ENCODE assay signal across 10 cellular contexts in the genomic region with DNA sequence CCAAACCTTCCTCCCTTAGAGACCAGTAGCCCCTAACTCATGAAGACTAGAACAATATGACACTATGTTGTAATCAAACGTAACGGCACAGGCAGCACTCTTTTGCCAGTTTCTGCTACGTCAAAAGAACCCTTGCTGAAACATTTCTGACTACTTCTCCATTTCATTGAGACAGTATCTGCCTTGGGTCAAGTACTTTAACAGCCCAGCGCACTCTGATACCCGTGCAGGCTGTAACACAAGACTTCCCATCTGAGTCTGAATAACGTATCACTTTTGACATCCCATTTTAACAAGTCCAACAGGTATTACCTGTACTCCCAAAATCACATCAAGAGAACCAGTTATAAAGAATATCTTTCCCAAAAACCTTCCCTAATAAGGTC. TPM values are rescaled to one million over a fixed set of nuclear protein-coding genes. Genes with fewer than 3 reads are reported as not detected.
DNase-seq lines count a peak whose midpoint lies in the region; ATAC-seq and TF ChIP-seq lines count a peak whose summit lies in the region.
"Had no signal": no experiment of that assay in that cellular context is flagged by ENCODE, and none has a peak within 500 bp of the region (broad histone marks: within the 10 kb centered on the region; RNA-seq: fewer than 3 reads in every experiment).

No MANE protein-coding gene starts in this region.

- no peak for ATAC-seq in Right ventricle myocardium inferior
- peak; percentile 49 for ATAC-seq in activated B cell treated with CpG ODN at 0.5 μM for 24 hours (ENCODE audit: low read depth)
- no peak for ATAC-seq in GM18873 (IDR thresholded peaks at IDR 0.05; ENCODE audit: low FRiP score, unreplicated experiment)
- ATAC-seq in activated CD8-positive, alpha-beta T cell treated with anti-CD3 and anti-CD28 coated beads, Interleukin-2, amount 10 ng/mL, durations not matched to agents 7 days and 5 days = no peak
- ATAC-seq in GM21717 (IDR thresholded peaks at IDR 0.05; ENCODE audit: unreplicated experiment) = no peak

- H2BK5ac ChIP-seq in mesenchymal stem cell (ENCODE audit: low read depth, low read length, poor library complexity, severe bottlenecking) = no peak overlapping the region

- H3K36me3 Mint-ChIP-seq in activated B cell treated with CpG ODN at 0.5 μM for 24 hours (ENCODE audit: low read depth) = no peaks in the 10 kb centered on the region
- no peaks in the 10 kb centered on the region for H3K36me3 Mint-ChIP-seq in activated CD8-positive, alpha-beta T cell treated with anti-CD3 and anti-CD28 coated beads, Interleukin-2, amount 10 ng/mL, durations not matched to agents 7 days and 5 days (ENCODE audit: low read depth)

- H2AFZ ChIP-seq in mesenchymal stem cell (ENCODE audit: low read depth, low read length) = no peak overlapping the region

- H4K8ac ChIP-seq in mesenchymal stem cell (ENCODE audit: low read length) = no peak overlapping the region

- no peak overlapping the region for H3K27ac Mint-ChIP-seq in activated B cell treated with CpG ODN at 0.5 μM for 24 hours
- H3K27ac Mint-ChIP-seq in activated CD8-positive, alpha-beta T cell treated with anti-CD3 and anti-CD28 coated beads, Interleukin-2, amount 10 ng/mL, durations not matched to agents 7 days and 5 days = no peak overlapping the region

- no peaks in the 10 kb centered on the region for H3K9me3 Mint-ChIP-seq in activated B cell treated with CpG ODN at 0.5 μM for 24 hours
- H3K9me3 Mint-ChIP-seq in activated CD8-positive, alpha-beta T cell treated with anti-CD3 and anti-CD28 coated beads, Interleukin-2, amount 10 ng/mL, durations not matched to agents 7 days and 5 days (ENCODE audit: insufficient read depth) = no peaks in the 10 kb centered on the region

- DNase-seq in left ventricle myocardium inferior = no peak
- DNase-seq in Right ventricle myocardium inferior (ENCODE audit: missing footprints) = no peak
- no peak for DNase-seq in activated B cell treated with CpG ODN at 0.5 μM for 24 hours
- no peak for DNase-seq in mesenchymal stem cell
- DNase-seq in vagina (ENCODE audit: extremely low spot score in 2 of 2) = no peak
- DNase-seq in activated CD8-positive, alpha-beta T cell treated with anti-CD3 and anti-CD28 coated beads, Interleukin-2, amount 10 ng/mL, durations not matched to agents 7 days and 5 days = no peak
- DNase-seq: activated CD4-positive, alpha-beta T cell treated with anti-CD3 and anti-CD28 coated beads, Interleukin-2, amount 50 U/mL, for 4 hours had no signal

- peaks cover 7% of the 10 kb centered on the region for H3K79me1 ChIP-seq in mesenchymal stem cell (replicated peaks; ENCODE audit: low read length, poor library complexity, severe bottlenecking)

- H3K14ac ChIP-seq in mesenchymal stem cell (ENCODE audit: low read length in 2 of 2) = no peak overlapping the region

- no peak overlapping the region for H3K4me2 ChIP-seq in mesenchymal stem cell (ENCODE audit: low read length, poor library complexity, severe bottlenecking)

- no peak overlapping the region for H2BK15ac ChIP-seq in mesenchymal stem cell (ENCODE audit: low read depth, poor library complexity, severe bottlenecking)

- peak overlapping the region; percentile 93 for H3K27ac ChIP-seq in left ventricle myocardium inferior (replicated peaks)
- no peak overlapping the region for H3K27ac ChIP-seq in mesenchymal stem cell (ENCODE audit: low read length, poor library complexity, severe bottlenecking)
- peak overlapping the region; percentile 81 for H3K27ac ChIP-seq in vagina

- H3K9ac ChIP-seq in mesenchymal stem cell (ENCODE audit: low read length) = peak overlapping the region; percentile 72

- peak overlapping the region; percentile 5 for H3K4me3 ChIP-seq in left ventricle myocardium inferior
- H3K4me3 ChIP-seq in mesenchymal stem cell (ENCODE audit: insufficient read depth in 1 of 2, low read depth in 1 of 2, low read length in 2 of 2) = peak overlapping the region in 1 of 2 experiments; percentile 55
- no peak overlapping the region for H3K4me3 ChIP-seq in vagina
- H3K4me3 ChIP-seq: Peyer's patch had no signal

- H3K18ac ChIP-seq in mesenchymal stem cell (ENCODE audit: low read depth in 1 of 2, low read length in 2 of 2) = peak overlapping the region; percentile 73 to 79

- H3K27me3 Mint-ChIP-seq in activated B cell treated with CpG ODN at 0.5 μM for 24 hours = no peaks in the 10 kb centered on the region
- peaks cover 4% of the 10 kb centered on the region for H3K27me3 Mint-ChIP-seq in activated CD8-positive, alpha-beta T cell treated with anti-CD3 and anti-CD28 coated beads, Interleukin-2, amount 10 ng/mL, durations not matched to agents 7 days and 5 days (ENCODE audit: low read depth)

- WGBS in mesenchymal stem cell = 42% methylated on average over 6 of the region's 6 CpGs

- no peaks in the 10 kb centered on the region for H3K36me3 ChIP-seq in left ventricle myocardium inferior
- no peaks in the 10 kb centered on the region for H3K36me3 ChIP-seq in mesenchymal stem cell (ENCODE audit: control insufficient read depth in 1 of 2, insufficient read depth in 2 of 2, low read depth in 1 of 2, low read length in 2 of 2)
- no peaks in the 10 kb centered on the region for H3K36me3 ChIP-seq in vagina
- H3K36me3 ChIP-seq: Peyer's patch had no signal

- POLR2A ChIA-PET in activated B cell treated with CpG ODN at 0.5 μM for 24 hours (lab: Charles Lee) = no interaction called here
- POLR2A ChIA-PET in activated CD8-positive, alpha-beta T cell treated with anti-CD3 and anti-CD28 coated beads, Interleukin-2, amount 10 ng/mL, durations not matched to agents 7 days and 5 days (lab: Charles Lee) = no interaction called here

- peak overlapping the region; percentile 76 to 96 for H2BK12ac ChIP-seq in mesenchymal stem cell (ENCODE audit: low read length in 2 of 2)

- peak overlapping the region; percentile 65 for H4K91ac ChIP-seq in mesenchymal stem cell (ENCODE audit: low read length)

- no peaks in the 10 kb centered on the region for H3K27me3 ChIP-seq in left ventricle myocardium inferior (ENCODE audit: low read depth)
- H3K27me3 ChIP-seq in mesenchymal stem cell (ENCODE audit: control insufficient read depth in 1 of 2, insufficient read depth in 1 of 2, low read length in 2 of 2) = no peaks in the 10 kb centered on the region
- H3K27me3 ChIP-seq in vagina = no peaks in the 10 kb centered on the region
- H3K27me3 ChIP-seq: Peyer's patch had no signal

- H3K4me1 ChIP-seq in left ventricle myocardium inferior (peaks cover 99% of the 10 kb centered on the region), mesenchymal stem cell (ENCODE audit: control insufficient read depth, insufficient read depth, low read depth, low read length) (peaks cover 9% of the 10 kb centered on the region), vagina (peaks cover 59% of the 10 kb centered on the region)

- no peaks in the 10 kb centered on the region for H3K9me3 ChIP-seq in left ventricle myocardium inferior (replicated peaks)
- no peaks in the 10 kb centered on the region for H3K9me3 ChIP-seq in mesenchymal stem cell (ENCODE audit: control insufficient read depth, low read length)
- no peaks in the 10 kb centered on the region for H3K9me3 ChIP-seq in vagina
- H3K9me3 ChIP-seq: Peyer's patch had no signal

- TF ChIP-seq POLR2A in vagina (IDR thresholded peaks at IDR 0.05) = no peak

- no peak for TF ChIP-seq CTCF in left ventricle myocardium inferior (IDR thresholded peaks at IDR 0.05; ENCODE audit: borderline replicate concordance)
- TF ChIP-seq CTCF in activated B cell treated with CpG ODN at 0.5 μM for 24 hours (IDR thresholded peaks at IDR 0.05) = no peak
- TF ChIP-seq CTCF in vagina (IDR thresholded peaks at IDR 0.05) = no peak

- intact Hi-C loops in left ventricle myocardium inferior (cut with micrococcal nuclease) (no loop called here), Right ventricle myocardium inferior (cut with DNase I) (no loop called here), activated B cell treated with CpG ODN at 0.5 μM for 24 hours (cut with micrococcal nuclease) (no loop called here), vagina (cut with DNase I) (no loop called here)

- H3K4me1 Mint-ChIP-seq in activated B cell treated with CpG ODN at 0.5 μM for 24 hours = peaks cover 15% of the 10 kb centered on the region
- H3K4me1 Mint-ChIP-seq in activated CD8-positive, alpha-beta T cell treated with anti-CD3 and anti-CD28 coated beads, Interleukin-2, amount 10 ng/mL, durations not matched to agents 7 days and 5 days (ENCODE audit: low read depth) = no peaks in the 10 kb centered on the region

- H3K4ac ChIP-seq in mesenchymal stem cell (ENCODE audit: low read depth in 1 of 2, low read length in 2 of 2) = peak overlapping the region in 1 of 2 experiments; percentile 12

- H2BK120ac ChIP-seq in mesenchymal stem cell (ENCODE audit: low read depth, low read length) = peak overlapping the region; percentile 44

- CTCF ChIA-PET in activated B cell treated with CpG ODN at 0.5 μM for 24 hours (lab: Charles Lee) = interaction anchor here (1.5 kb wide), 1 partner anchor 93 kb away, joined by 3 read pairs; no protein-coding TSS in a partner anchor
- CTCF ChIA-PET in activated CD8-positive, alpha-beta T cell treated with anti-CD3 and anti-CD28 coated beads, Interleukin-2, amount 10 ng/mL, durations not matched to agents 7 days and 5 days (lab: Charles Lee) = interaction anchor here (0.7 kb wide), 1 partner anchor 80 kb away, joined by 3 read pairs; no protein-coding TSS in a partner anchor

- no peak overlapping the region for H3K4me3 Mint-ChIP-seq in activated B cell treated with CpG ODN at 0.5 μM for 24 hours
- no peak overlapping the region for H3K4me3 Mint-ChIP-seq in activated CD8-positive, alpha-beta T cell treated with anti-CD3 and anti-CD28 coated beads, Interleukin-2, amount 10 ng/mL, durations not matched to agents 7 days and 5 days

- H3K23ac ChIP-seq in mesenchymal stem cell (ENCODE audit: low read length in 2 of 2) = no peak overlapping the region

- H2AK5ac ChIP-seq in mesenchymal stem cell (ENCODE audit: low read length, severe bottlenecking) = no peak overlapping the region

RNA-seq across cellular contexts. Expression of gene TBC1D8, which starts 38.4 kb away (rescaled TPM):
- total RNA-seq in left ventricle myocardium inferior (45.0 TPM), Right ventricle myocardium inferior (37.9 TPM), activated B cell treated with CpG ODN at 0.5 μM for 24 hours (3.5 and 4.7 TPM in 2 replicates), vagina (72.2 TPM)
- polyA plus RNA-seq in mesenchymal stem cell (2013, experiment 1 of 2) = 10.0 TPM
- polyA plus RNA-seq in mesenchymal stem cell (2013, experiment 2 of 2) = 10.1 TPM
- total RNA-seq in activated CD8-positive, alpha-beta T cell treated with anti-CD3 and anti-CD28 coated beads, Interleukin-2, amount 10 ng/mL, durations not matched to agents 7 days and 5 days = under 1 TPM; 0.29 to 0.70 TPM
